ENCODE assay signal across 8 cellular contexts in the genomic region with DNA sequence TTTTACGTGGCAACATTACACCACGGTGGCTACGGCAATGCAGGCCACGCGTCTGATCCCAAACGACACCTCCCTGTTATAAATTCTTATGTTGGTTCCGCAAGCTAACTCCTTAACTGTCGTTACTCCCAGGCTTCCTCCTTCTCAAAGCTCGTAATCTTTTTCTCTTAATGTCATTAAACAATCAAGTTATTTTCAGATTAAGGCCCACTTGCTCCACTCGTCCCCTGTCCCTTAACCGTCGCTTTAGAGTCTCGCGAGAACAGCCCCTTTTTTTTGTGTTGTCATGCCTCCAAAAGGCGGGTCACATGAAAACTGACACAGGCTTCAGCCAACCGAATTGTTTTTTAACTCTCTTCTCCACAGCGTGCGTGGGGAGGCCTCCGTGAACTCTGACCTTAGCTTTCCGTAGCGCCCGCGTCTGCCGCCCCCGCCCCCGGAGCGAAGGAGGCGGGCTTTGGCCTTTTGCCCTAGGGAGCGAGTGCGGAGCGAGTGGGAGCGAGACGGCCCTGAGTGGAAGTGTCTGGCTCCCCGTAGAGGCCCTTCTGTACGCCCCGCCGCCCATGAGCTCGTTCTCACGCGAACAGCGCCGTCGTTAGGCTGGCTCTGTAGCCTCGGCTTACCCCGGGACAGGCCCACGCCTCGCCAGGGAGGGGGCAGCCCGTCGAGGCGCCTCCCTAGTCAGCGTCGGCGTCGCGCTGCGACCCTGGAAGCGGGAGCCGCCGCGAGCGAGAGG.
DNase-seq lines count a peak whose midpoint lies in the region; ATAC-seq and FAIRE-seq lines count a peak whose summit lies in the region.

A gene (plus strand): TSS at position 463 of the 736 bp plus-strand sequence. CDS start 360 bp downstream, outside the sequence.

- FAIRE-seq in HTR-8/SVneo (lab: Jason Lieb, UNC) = no peak

- ATAC-seq in GM21367 (IDR thresholded peaks at IDR 0.05; ENCODE audit: unreplicated experiment) (peak; percentile 73), memory B cell (ENCODE audit: low read depth) (peak; percentile 73)
- peak; percentile 75 for ATAC-seq in effector memory CD8-positive, alpha-beta T cell (replicated peaks)

- no peaks in the 10 kb centered on the region for H3K27me3 Mint-ChIP-seq in effector memory CD8-positive, alpha-beta T cell
- no peaks in the 10 kb centered on the region for H3K27me3 Mint-ChIP-seq in memory B cell

- peaks cover 23 to 36% of the 10 kb centered on the region in 2 donors for H3K4me1 Mint-ChIP-seq in effector memory CD8-positive, alpha-beta T cell (ENCODE audit: low read depth in 2 of 2)
- H3K4me1 Mint-ChIP-seq in memory B cell = peaks cover 20% of the 10 kb centered on the region

- peak; percentile 98 for DNase-seq in COLO668 (lab: John Stamatoyannopoulos, UW; ENCODE audit: unreplicated experiment)
- peak; percentile 90 for DNase-seq in HTR-8/SVneo (ENCODE audit: insufficient read length, low spot score)
- peak; percentile 98 for DNase-seq in NOMO-1 treated with DMSO at 0.1 percent for 48 hours (lab: John Stamatoyannopoulos, UW; ENCODE audit: unreplicated experiment)
- DNase-seq in activated CD8-positive, alpha-beta memory T cell treated with anti-CD3 and anti-CD28 coated beads for 48 hours (ENCODE audit: low read depth in 2 of 3, low spot score in 2 of 3) = peak; percentile 77 to 89 (median 87)
- peak; percentile 95 to 97 (median 96) for DNase-seq in effector memory CD8-positive, alpha-beta T cell
- peak; percentile 93 to 95 for DNase-seq in memory B cell (ENCODE audit: low spot score in 2 of 2)
- DNase-seq in stimulated activated CD8-positive, alpha-beta memory T cell treated with anti-CD3 and anti-CD28 coated beads, Interleukin-12 subunit alpha, Interleukin-12 subunit beta, amount 100 ng/mL, for 24 hours (ENCODE audit: extremely low read depth) = peak; percentile 83

- H3K36me3 Mint-ChIP-seq in effector memory CD8-positive, alpha-beta T cell (ENCODE audit: insufficient read depth) = peaks cover 25% of the 10 kb centered on the region
- H3K36me3 Mint-ChIP-seq in memory B cell = no peaks in the 10 kb centered on the region

- H3K4me3 Mint-ChIP-seq in effector memory CD8-positive, alpha-beta T cell = peak within 1 kb of the TSS; percentile 93 to 96
- peak within 1 kb of the TSS; percentile 90 for H3K4me3 Mint-ChIP-seq in memory B cell

- no peaks in the 10 kb centered on the region for H3K9me3 Mint-ChIP-seq in effector memory CD8-positive, alpha-beta T cell
- H3K9me3 Mint-ChIP-seq in memory B cell = no peaks in the 10 kb centered on the region

- peak within 1 kb of the TSS; percentile 95 to 96 for H3K27ac Mint-ChIP-seq in effector memory CD8-positive, alpha-beta T cell
- peak within 1 kb of the TSS; percentile 98 for H3K27ac Mint-ChIP-seq in memory B cell

Comparison
In these comparisons a context has a peak if more than half of its experiments do, and no peak if none do; other contexts are left out.
1. Peak in every context shown above with its lines: DNase-seq and ATAC-seq.